Comparison of ENCODE assay signal across 19 cellular contexts in the genomic region with DNA sequence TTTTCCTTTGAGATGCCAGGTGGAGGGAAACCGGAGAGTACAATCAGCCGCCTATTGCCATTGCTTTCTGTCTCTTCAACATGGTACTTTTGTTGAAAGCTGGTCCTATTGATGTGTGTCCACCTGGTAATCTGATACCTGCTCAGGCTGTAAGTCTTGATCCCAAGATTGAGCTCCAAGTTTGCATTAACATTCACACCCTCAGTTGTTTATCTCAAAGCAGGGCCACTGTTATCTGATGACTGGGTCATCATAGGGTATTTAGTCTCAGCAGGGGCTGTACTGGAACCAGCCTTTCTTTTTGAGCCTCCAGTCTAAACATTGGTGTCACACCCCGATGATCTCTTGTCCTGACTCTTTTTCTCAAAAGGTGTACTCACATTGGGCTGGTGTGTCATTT.
"Had no signal": no experiment of that assay in that cellular context is flagged by ENCODE, and none has a peak within 500 bp of the region (broad histone marks: within the 10 kb centered on the region; RNA-seq: fewer than 3 reads in every experiment).

No MANE protein-coding gene starts in this region.

- H3K9me3 Mint-ChIP-seq: dendritic cell treated with granulocyte-macrophage colony-stimulating factor and Interleukin-4, amounts not matched to agents 40 ng/mL and 50 ng/mL, for 4 days; effector memory CD8-positive, alpha-beta T cell had no signal

- DNase-seq: cortex of kidney; effector CD8-positive, alpha-beta T cell; effector memory CD8-positive, alpha-beta T cell; esophagus squamous epithelium; foreskin fibroblast; foreskin melanocyte; gastrocnemius medialis; glutamatergic neuron; head of caudate nucleus; heart right ventricle; hippocampal formation; left cardiac atrium; left lung; left ventricle myocardium superior; lower lobe of right lung; mesenchymal stem cell; midbrain; naive thymus-derived CD4-positive, alpha-beta T cell had no signal

- H3K27ac Mint-ChIP-seq: dendritic cell treated with granulocyte-macrophage colony-stimulating factor and Interleukin-4, amounts not matched to agents 40 ng/mL and 50 ng/mL, for 4 days; effector memory CD8-positive, alpha-beta T cell had no signal

- H3K4me1 Mint-ChIP-seq: naive thymus-derived CD4-positive, alpha-beta T cell had no signal

- H3K4me3 ChIP-seq: esophagus squamous epithelium, gastrocnemius medialis, heart right ventricle, left lung, lower lobe of right lung had no signal

- H3K4me1 ChIP-seq: esophagus squamous epithelium, gastrocnemius medialis, heart right ventricle, left lung, lower lobe of right lung had no signal

- H3K27me3 ChIP-seq: esophagus squamous epithelium, gastrocnemius medialis, heart right ventricle, left lung had no signal

- ATAC-seq: effector memory CD8-positive, alpha-beta T cell; gastrocnemius medialis; heart right ventricle; left cardiac atrium; left lung; left ventricle myocardium superior; lower lobe of right lung; naive thymus-derived CD4-positive, alpha-beta T cell had no signal

- H3K9me3 ChIP-seq: esophagus squamous epithelium, gastrocnemius medialis, left lung, lower lobe of right lung had no signal

- H3K36me3 Mint-ChIP-seq: naive thymus-derived CD4-positive, alpha-beta T cell had no signal

- H3K36me3 ChIP-seq: esophagus squamous epithelium, gastrocnemius medialis, heart right ventricle, left lung, lower lobe of right lung had no signal

- H3K27ac ChIP-seq: esophagus squamous epithelium, gastrocnemius medialis, heart right ventricle, left lung, lower lobe of right lung had no signal

- H3K27me3 Mint-ChIP-seq: dendritic cell treated with granulocyte-macrophage colony-stimulating factor and Interleukin-4, amounts not matched to agents 40 ng/mL and 50 ng/mL, for 4 days; effector memory CD8-positive, alpha-beta T cell; naive thymus-derived CD4-positive, alpha-beta T cell had no signal

- H3K4me3 Mint-ChIP-seq: dendritic cell treated with granulocyte-macrophage colony-stimulating factor and Interleukin-4, amounts not matched to agents 40 ng/mL and 50 ng/mL, for 4 days; effector memory CD8-positive, alpha-beta T cell; naive thymus-derived CD4-positive, alpha-beta T cell had no signal
